In genomic region chr4:2441393-2442174, GRCh38 we compare ENCODE assay signal across 8 cellular contexts. TPM values are rescaled to one million over a fixed set of nuclear protein-coding genes. Genes with fewer than 3 reads are reported as not detected.
DNase-seq lines count a peak whose midpoint lies in the region; ATAC-seq, FAIRE-seq and TF ChIP-seq lines count a peak whose summit lies in the region.
"Had no signal": no experiment of that assay in that cellular context is flagged by ENCODE, and none has a peak within 500 bp of the region (broad histone marks: within the 10 kb centered on the region; RNA-seq: fewer than 3 reads in every experiment).

No MANE protein-coding gene starts in this region.

- TF ChIP-seq POLR2A in GM12892 (IDR thresholded peaks at IDR 0.05; ENCODE audit: low read depth, low read length), result no peak

- H3K4me1 Mint-ChIP-seq in activated B cell treated with CpG ODN at 0.5 μM for 24 hours (peaks cover 4% of the 10 kb centered on the region), chondrocyte (ENCODE audit: low read depth) (no peaks in the 10 kb centered on the region)
- H3K4me1 Mint-ChIP-seq in stimulated activated effector memory CD8-positive, alpha-beta T cell treated with anti-CD3 and anti-CD28 coated beads, Interleukin-12 subunit alpha, Interleukin-12 subunit beta, amount 100 ng/mL, for 72 hours, result peaks cover 8% of the 10 kb centered on the region

- H3K36me3 Mint-ChIP-seq in activated B cell treated with CpG ODN at 0.5 μM for 24 hours (ENCODE audit: low read depth), result no peaks in the 10 kb centered on the region
- no peaks in the 10 kb centered on the region for H3K36me3 Mint-ChIP-seq in chondrocyte (ENCODE audit: low read depth)
- H3K36me3 Mint-ChIP-seq in stimulated activated effector memory CD8-positive, alpha-beta T cell treated with anti-CD3 and anti-CD28 coated beads, Interleukin-12 subunit alpha, Interleukin-12 subunit beta, amount 100 ng/mL, for 72 hours, result no peaks in the 10 kb centered on the region

- H3K27ac Mint-ChIP-seq in activated B cell treated with CpG ODN at 0.5 μM for 24 hours, result no peak overlapping the region
- no peak overlapping the region for H3K27ac Mint-ChIP-seq in chondrocyte (ENCODE audit: unreplicated experiment)
- no peak overlapping the region for H3K27ac Mint-ChIP-seq in stimulated activated effector memory CD8-positive, alpha-beta T cell treated with anti-CD3 and anti-CD28 coated beads, Interleukin-12 subunit alpha, Interleukin-12 subunit beta, amount 100 ng/mL, for 72 hours

- peak; percentile 100 for ATAC-seq in activated B cell treated with CpG ODN at 0.5 μM for 24 hours (ENCODE audit: low read depth)
- ATAC-seq in stimulated activated effector memory CD8-positive, alpha-beta T cell treated with anti-CD3 and anti-CD28 coated beads, Interleukin-12 subunit alpha, Interleukin-12 subunit beta, amount 100 ng/mL, for 72 hours, result peak; percentile 94

- H3K9me3 Mint-ChIP-seq in activated B cell treated with CpG ODN at 0.5 μM for 24 hours, result no peaks in the 10 kb centered on the region
- no peaks in the 10 kb centered on the region for H3K9me3 Mint-ChIP-seq in chondrocyte (ENCODE audit: low read depth)
- H3K9me3 Mint-ChIP-seq in stimulated activated effector memory CD8-positive, alpha-beta T cell treated with anti-CD3 and anti-CD28 coated beads, Interleukin-12 subunit alpha, Interleukin-12 subunit beta, amount 100 ng/mL, for 72 hours, result no peaks in the 10 kb centered on the region

- CTCF ChIA-PET in activated B cell treated with CpG ODN at 0.5 μM for 24 hours (lab: Charles Lee), result interaction anchor here (1.0 to 5.3 kb wide), 10 partner anchors 21 to 222 kb away, joined by 3 to 39 read pairs (median 4); partner anchors contain the start of genes FAM193A and RNF4

- peak; percentile 95 for FAIRE-seq in GM12892 (lab: Jason Lieb, UNC)

- peak; percentile 79 for TF ChIP-seq CTCF in HFF-Myc (IDR thresholded peaks at IDR 0.05; ENCODE audit: low read depth, low read length, missing control alignments)
- no peak for TF ChIP-seq CTCF in activated B cell treated with CpG ODN at 0.5 μM for 24 hours (IDR thresholded peaks at IDR 0.05)
- peak; percentile 81 for TF ChIP-seq CTCF in chondrocyte (IDR thresholded peaks at IDR 0.05)

- H3K4me3 ChIP-seq in HFF-Myc (replicated peaks; ENCODE audit: low read depth, low read length), result no peak overlapping the region

- POLR2A ChIA-PET in activated B cell treated with CpG ODN at 0.5 μM for 24 hours (lab: Charles Lee), result interaction anchor here (0.6 to 0.7 kb wide), 2 partner anchors 94 kb away, joined by 3 read pairs; no protein-coding TSS in a partner anchor

- DNase-seq in GM12892 (ENCODE audit: insufficient read length), result peak; percentile 97
- DNase-seq in HFF-Myc (ENCODE audit: extremely low read depth, low read depth), result peak; percentile 20
- DNase-seq in NCI-H146 treated with DMSO at 0.1 percent for 48 hours (lab: John Stamatoyannopoulos, UW; ENCODE audit: unreplicated experiment), result peak; percentile 55
- DNase-seq in activated B cell treated with CpG ODN at 0.5 μM for 24 hours, result peak; percentile 61
- DNase-seq in chondrocyte (ENCODE audit: low spot score), result no peak
- DNase-seq in medulla oblongata (ENCODE audit: extremely low spot score), result peak; percentile 28
- peak; percentile 69 to 91 for DNase-seq in stimulated activated effector memory CD8-positive, alpha-beta T cell treated with anti-CD3 and anti-CD28 coated beads, Interleukin-12 subunit alpha, Interleukin-12 subunit beta, amount 100 ng/mL, for 72 hours (ENCODE audit: low spot score in 2 of 2)

- no peaks in the 10 kb centered on the region for H3K27me3 Mint-ChIP-seq in activated B cell treated with CpG ODN at 0.5 μM for 24 hours
- H3K27me3 Mint-ChIP-seq in chondrocyte (ENCODE audit: low read depth), result no peaks in the 10 kb centered on the region

- H3K4me3 Mint-ChIP-seq in activated B cell treated with CpG ODN at 0.5 μM for 24 hours (no peak overlapping the region), chondrocyte (ENCODE audit: unreplicated experiment) (no peak overlapping the region)
- no peak overlapping the region for H3K4me3 Mint-ChIP-seq in stimulated activated effector memory CD8-positive, alpha-beta T cell treated with anti-CD3 and anti-CD28 coated beads, Interleukin-12 subunit alpha, Interleukin-12 subunit beta, amount 100 ng/mL, for 72 hours

- intact Hi-C loops in activated B cell treated with CpG ODN at 0.5 μM for 24 hours (cut with micrococcal nuclease), result loop anchor here (1.0 to 2.0 kb wide), 7 partner anchors 21 to 221 kb away; partner anchors contain the start of genes CFAP99, RNF4 and ZFYVE28

RNA-seq across cellular contexts. Expression of gene CFAP99, which starts 22.8 kb away (rescaled TPM):
- not detected for polyA plus RNA-seq in GM12892 (2012; ENCODE audit: missing spikeins)
- total RNA-seq in activated B cell treated with CpG ODN at 0.5 μM for 24 hours (not detected in 2 replicates), chondrocyte (not detected in 3 replicates)
- polyA plus RNA-seq: neural cell had no signal

RNA-seq across cellular contexts. Expression of gene ZFYVE28, which starts 23.1 kb away (rescaled TPM):
- polyA plus RNA-seq in GM12892 (2012; ENCODE audit: missing spikeins), result 1.7 TPM
- total RNA-seq in activated B cell treated with CpG ODN at 0.5 μM for 24 hours (5.9 and 6.1 TPM in 2 replicates), chondrocyte (1.3 to 3.3 TPM (median 2.8 TPM) in 3 replicates)

RNA-seq across cellular contexts. Expression of gene RNF4, which starts 27.3 kb away (rescaled TPM):
- polyA plus RNA-seq in GM12892 (2012; ENCODE audit: missing spikeins), result 64.4 TPM
- total RNA-seq in activated B cell treated with CpG ODN at 0.5 μM for 24 hours (93.5 and 93.6 TPM in 2 replicates), chondrocyte (53.6 to 56.3 TPM (median 54.0 TPM) in 3 replicates)
